ENCODE assay signal across 18 cellular contexts in genomic region chr3:71355037-71355436, GRCh38.
DNase-seq lines count a peak whose midpoint lies in the region; ATAC-seq and TF ChIP-seq lines count a peak whose summit lies in the region.
"Had no signal": no experiment of that assay in that cellular context is flagged by ENCODE, and none has a peak within 500 bp of the region (broad histone marks: within the 10 kb centered on the region; RNA-seq: fewer than 3 reads in every experiment).

No MANE protein-coding gene starts in this region.

- H4K20me1 ChIP-seq in KMS-11 (ENCODE audit: insufficient read depth) = no peaks in the 10 kb centered on the region

- H3K4me1 ChIP-seq in KMS-11 (ENCODE audit: low read depth, poor library complexity, severe bottlenecking) = peaks cover 27% of the 10 kb centered on the region

- POLR2A ChIA-PET in naive thymus-derived CD8-positive, alpha-beta T cell (lab: Charles Lee) = interaction anchor here (0.6 kb wide), 1 partner anchor 92 kb away, joined by 3 read pairs; no protein-coding TSS in a partner anchor

- no peaks in the 10 kb centered on the region for H3K9me3 Mint-ChIP-seq in activated T-cell treated with anti-CD3 and anti-CD28 coated beads, Interleukin-2, amount 50 U/mL, for 24 hours
- no peaks in the 10 kb centered on the region for H3K9me3 Mint-ChIP-seq in activated naive CD8-positive, alpha-beta T cell treated with anti-CD3 and anti-CD28 coated beads for 36 hours
- no peaks in the 10 kb centered on the region for H3K9me3 Mint-ChIP-seq in naive thymus-derived CD8-positive, alpha-beta T cell
- H3K9me3 Mint-ChIP-seq in progenitor cell of endocrine pancreas (ENCODE audit: low read depth) (no peaks in the 10 kb centered on the region), osteocyte (ENCODE audit: unreplicated experiment) (no peaks in the 10 kb centered on the region)
- H3K9me3 Mint-ChIP-seq: IgD-negative memory B cell had no signal

- H3K36me3 ChIP-seq in KMS-11 (ENCODE audit: insufficient read depth) = no peaks in the 10 kb centered on the region

- no peak for DNase-seq in activated T-cell treated with anti-CD3 and anti-CD28 coated beads, Interleukin-2, amount 50 U/mL, for 24 hours
- DNase-seq in activated T-cell treated with anti-CD3 and anti-CD28 coated beads for 4 hours (no peak), progenitor cell of endocrine pancreas (ENCODE audit: low spot score, unreplicated experiment) (no peak), osteocyte (ENCODE audit: extremely low spot score, unreplicated experiment) (no peak), GM10266 (ENCODE audit: extremely low spot score) (no peak)
- DNase-seq in activated naive CD8-positive, alpha-beta T cell treated with anti-CD3 and anti-CD28 coated beads for 36 hours = no peak
- DNase-seq in naive thymus-derived CD8-positive, alpha-beta T cell = no peak
- DNase-seq: 8988T, DMS79, GOT3, NCI-H1417, NCI-H187 treated with DMSO at 0.1 percent for 48 hours, NCI-H2227 treated with DMSO at 0.1 percent for 48 hours, NCI-H510A treated with DMSO at 0.1 percent for 48 hours, NCI-H774, SHP77 had no signal

- no peaks in the 10 kb centered on the region for H3K27me3 ChIP-seq in KMS-11 (ENCODE audit: insufficient read depth, low read depth)

- no peak overlapping the region for H3K27ac ChIP-seq in KMS-11

- no peak overlapping the region for H3K4me3 ChIP-seq in KMS-11 (IDR thresholded peaks at IDR 0.05; ENCODE audit: insufficient read depth, low read depth, low read length)

- peak overlapping the region; percentile 60; the same call in 1 of the 2 replicates for H3K4me2 ChIP-seq in KMS-11

- no peak overlapping the region for H3K9ac ChIP-seq in KMS-11

- H3K4me3 Mint-ChIP-seq in activated T-cell treated with anti-CD3 and anti-CD28 coated beads, Interleukin-2, amount 50 U/mL, for 24 hours = no peak overlapping the region
- H3K4me3 Mint-ChIP-seq in activated naive CD8-positive, alpha-beta T cell treated with anti-CD3 and anti-CD28 coated beads for 36 hours = no peak overlapping the region
- peak overlapping the region in 2 of 10 donors; percentile 13 to 22 for H3K4me3 Mint-ChIP-seq in naive thymus-derived CD8-positive, alpha-beta T cell
- H3K4me3 Mint-ChIP-seq in progenitor cell of endocrine pancreas (ENCODE audit: low read depth) (no peak overlapping the region), osteocyte (ENCODE audit: unreplicated experiment) (no peak overlapping the region)

- no peak for TF ChIP-seq CTCF in KMS-11 (conservative IDR thresholded peaks at IDR 0.05; ENCODE audit: low read depth, low read length)
- no peak for TF ChIP-seq CTCF in progenitor cell of endocrine pancreas (IDR thresholded peaks at IDR 0.05; ENCODE audit: unreplicated experiment)
- TF ChIP-seq CTCF in osteocyte (IDR thresholded peaks at IDR 0.05) = no peak
- TF ChIP-seq CTCF in GM10266 (IDR thresholded peaks at IDR 0.05; ENCODE audit: control insufficient read depth, insufficient read depth, low read depth, missing control alignments) = no peak

- H3K27ac Mint-ChIP-seq in activated T-cell treated with anti-CD3 and anti-CD28 coated beads, Interleukin-2, amount 50 U/mL, for 24 hours = peak overlapping the region; percentile 92
- H3K27ac Mint-ChIP-seq in activated naive CD8-positive, alpha-beta T cell treated with anti-CD3 and anti-CD28 coated beads for 36 hours = peak overlapping the region; percentile 40
- peak overlapping the region in 9 of 10 donors; percentile 15 to 88 (median 66) for H3K27ac Mint-ChIP-seq in naive thymus-derived CD8-positive, alpha-beta T cell
- H3K27ac Mint-ChIP-seq in progenitor cell of endocrine pancreas = no peak overlapping the region
- H3K27ac Mint-ChIP-seq in osteocyte (ENCODE audit: unreplicated experiment) = no peak overlapping the region

- ATAC-seq in naive thymus-derived CD8-positive, alpha-beta T cell = no peak

- H2AFZ ChIP-seq in KMS-11 (ENCODE audit: low read depth) = no peak overlapping the region

- H3K36me3 Mint-ChIP-seq in activated T-cell treated with anti-CD3 and anti-CD28 coated beads, Interleukin-2, amount 50 U/mL, for 24 hours (ENCODE audit: low read depth) = peaks cover 25% of the 10 kb centered on the region
- peaks cover 45% of the 10 kb centered on the region for H3K36me3 Mint-ChIP-seq in activated naive CD8-positive, alpha-beta T cell treated with anti-CD3 and anti-CD28 coated beads for 36 hours
- H3K36me3 Mint-ChIP-seq in naive thymus-derived CD8-positive, alpha-beta T cell = peaks cover 0 to 60% (median 26%) of the 10 kb centered on the region in 3 donors
- peaks cover 3% of the 10 kb centered on the region for H3K36me3 Mint-ChIP-seq in progenitor cell of endocrine pancreas (ENCODE audit: insufficient read depth)
- peaks cover 18% of the 10 kb centered on the region for H3K36me3 Mint-ChIP-seq in osteocyte (ENCODE audit: unreplicated experiment)

- H3K27me3 Mint-ChIP-seq in activated T-cell treated with anti-CD3 and anti-CD28 coated beads, Interleukin-2, amount 50 U/mL, for 24 hours = no peaks in the 10 kb centered on the region
- no peaks in the 10 kb centered on the region for H3K27me3 Mint-ChIP-seq in activated naive CD8-positive, alpha-beta T cell treated with anti-CD3 and anti-CD28 coated beads for 36 hours
- H3K27me3 Mint-ChIP-seq in naive thymus-derived CD8-positive, alpha-beta T cell = no peaks in the 10 kb centered on the region
- H3K27me3 Mint-ChIP-seq in progenitor cell of endocrine pancreas (no peaks in the 10 kb centered on the region), osteocyte (ENCODE audit: unreplicated experiment) (no peaks in the 10 kb centered on the region)

- peaks cover 79% of the 10 kb centered on the region for H3K4me1 Mint-ChIP-seq in activated T-cell treated with anti-CD3 and anti-CD28 coated beads, Interleukin-2, amount 50 U/mL, for 24 hours (ENCODE audit: low read depth)
- peaks cover 77% of the 10 kb centered on the region for H3K4me1 Mint-ChIP-seq in activated naive CD8-positive, alpha-beta T cell treated with anti-CD3 and anti-CD28 coated beads for 36 hours
- H3K4me1 Mint-ChIP-seq in naive thymus-derived CD8-positive, alpha-beta T cell = peaks cover 39 to 81% (median 76%) of the 10 kb centered on the region in 4 donors
- H3K4me1 Mint-ChIP-seq in progenitor cell of endocrine pancreas (ENCODE audit: low read depth) = peaks cover 3% of the 10 kb centered on the region
- peaks cover 10% of the 10 kb centered on the region for H3K4me1 Mint-ChIP-seq in osteocyte (ENCODE audit: unreplicated experiment)

- H3K79me2 ChIP-seq in KMS-11 (ENCODE audit: insufficient read depth, low read depth) = no peaks in the 10 kb centered on the region

Comparison
In these comparisons a context has a peak if more than half of its experiments do, and no peak if none do; other contexts are left out.
1. H3K27ac Mint-ChIP-seq: peak in activated T-cell treated with anti-CD3 and anti-CD28 coated beads, Interleukin-2, amount 50 U/mL, for 24 hours (single experiment), activated naive CD8-positive, alpha-beta T cell treated with anti-CD3 and anti-CD28 coated beads for 36 hours (single experiment) and naive thymus-derived CD8-positive, alpha-beta T cell (9 of 10); none in progenitor cell of endocrine pancreas (single experiment) and osteocyte (single experiment).